ENCODE assay signal across 29 cellular contexts in genomic region chr6:56026461-56027180, GRCh38.
A peak's percentile ranks its signal among the peaks of the same experiment; 100 is the strongest.
DNase-seq lines count a peak whose midpoint lies in the region; ATAC-seq, FAIRE-seq and TF ChIP-seq lines count a peak whose summit lies in the region.
"Had no signal": no experiment of that assay in that cellular context is flagged by ENCODE, and none has a peak within 500 bp of the region (broad histone marks: within the 10 kb centered on the region; RNA-seq: fewer than 3 reads in every experiment).

No MANE protein-coding gene starts in this region.

- no peak for TF ChIP-seq POLR2A in endothelial cell of umbilical vein (IDR thresholded peaks at IDR 0.05; ENCODE audit: low read depth, low read length)

- no peaks in the 10 kb centered on the region for H3K9me1 ChIP-seq in endothelial cell of umbilical vein (replicated peaks; ENCODE audit: control insufficient read depth, extremely low read depth, insufficient read depth, low read length)

- CTCF ChIA-PET in endothelial cell of umbilical vein (lab: Charles Lee) = interaction anchor here (1.0 to 2.5 kb wide), 9 partner anchors 10 to 750 kb away, joined by 3 to 20 read pairs (median 7); partner anchors contain the start of gene COL21A1

- H3K4me2 ChIP-seq in endothelial cell of umbilical vein (ENCODE audit: insufficient read depth, low read length) (peak overlapping the region; percentile 96), smooth muscle cell (peak overlapping the region; percentile 16)
- H3K4me2 ChIP-seq: BLaER1 had no signal

- H3K9me3 ChIP-seq in cardiac muscle cell (ENCODE audit: low read depth) = no peaks in the 10 kb centered on the region
- H3K9me3 ChIP-seq in heart right ventricle = peaks cover 0 to 6% (median 0%) of the 10 kb centered on the region in 11 donors
- no peaks in the 10 kb centered on the region for H3K9me3 ChIP-seq in endothelial cell of umbilical vein (replicated peaks; ENCODE audit: control insufficient read depth, insufficient read depth, low read length)
- H3K9me3 ChIP-seq in smooth muscle cell (replicated peaks; ENCODE audit: low read depth) = no peaks in the 10 kb centered on the region
- H3K9me3 ChIP-seq: BLaER1, lower lobe of right lung, mucosa of descending colon, upper lobe of right lung had no signal

- POLR2A ChIA-PET in endothelial cell of umbilical vein (lab: Charles Lee) = interaction anchor here (1.4 kb wide), 1 partner anchor 17 kb away, joined by 3 read pairs; no protein-coding TSS in a partner anchor

- TF ChIP-seq CTCF in cardiac muscle cell (IDR thresholded peaks at IDR 0.05; ENCODE audit: low read depth, low read length) = no peak
- no peak for TF ChIP-seq CTCF in heart right ventricle (IDR thresholded peaks at IDR 0.05)
- TF ChIP-seq CTCF in endothelial cell of umbilical vein (IDR thresholded peaks at IDR 0.05; ENCODE audit: extremely low read depth in 1 of 2, insufficient read depth in 1 of 2, low read depth in 1 of 2, low read length in 2 of 2) = no peak
- no peak for TF ChIP-seq CTCF in smooth muscle cell (IDR thresholded peaks at IDR 0.05; ENCODE audit: borderline replicate concordance, insufficient read depth, poor library complexity, severe bottlenecking)

- intact Hi-C loops in heart right ventricle (cut with DNase I) = no loop called here
- intact Hi-C loops in endothelial cell of umbilical vein (cut with micrococcal nuclease) = no loop called here

- H4K20me1 ChIP-seq in endothelial cell of umbilical vein (replicated peaks; ENCODE audit: control insufficient read depth, extremely low read depth, insufficient read depth, low read length) = no peaks in the 10 kb centered on the region
- no peaks in the 10 kb centered on the region for H4K20me1 ChIP-seq in smooth muscle cell (ENCODE audit: low read depth)
- H4K20me1 ChIP-seq: BLaER1 had no signal

- H3F3A ChIP-seq in smooth muscle cell (ENCODE audit: low read depth) = no peaks in the 10 kb centered on the region

- DNase-seq in cardiac muscle cell (ENCODE audit: low read depth in 1 of 2, low spot score in 1 of 2) = no peak
- no peak for DNase-seq in heart right ventricle
- DNase-seq in RPMI7951 (ENCODE audit: low read depth) = peak; percentile 67
- DNase-seq in endothelial cell of umbilical vein (ENCODE audit: low read depth, low spot score) = peak; percentile 74
- DNase-seq in smooth muscle cell (lab: John Stamatoyannopoulos, UW; ENCODE audit: unreplicated experiment) = no peak
- DNase-seq in activated T-cell treated with anti-CD3 and anti-CD28 coated beads, Interleukin-2, amount 50 U/mL, for 48 hours = no peak
- DNase-seq in ecto neural progenitor cell (ENCODE audit: low spot score) = no peak
- DNase-seq: activated CD4-positive, alpha-beta T cell treated with anti-CD3 and anti-CD28 coated beads for 48 hours; activated gamma-delta T cell treated with Interleukin-2 at 50 U/mL for 16 hours; activated naive CD8-positive, alpha-beta T cell treated with anti-CD3 and anti-CD28 coated beads, Interleukin-2, amount 50 U/mL, for 24 hours; activated T-cell treated with anti-CD3 and anti-CD28 coated beads, Interleukin-2, amount 50 U/mL, for 1 hour; cerebellar nuclear complex; COR-L47; Karpas-422; kidney glomerular epithelial cell; lower lobe of right lung; mucosa of descending colon; NCI-H187; RPMI8226; stimulated activated CD4-positive, alpha-beta T cell treated with anti-CD3 and anti-CD28 coated beads, Interleukin-4, amount 100 ng/mL, for 1 hour; T-helper 2 cell; upper lobe of right lung had no signal

- ATAC-seq in heart right ventricle (no peak), GM18519 (IDR thresholded peaks at IDR 0.05; ENCODE audit: low FRiP score, unreplicated experiment) (no peak)
- ATAC-seq: activated naive CD8-positive, alpha-beta T cell treated with anti-CD3 and anti-CD28 coated beads, Interleukin-2, amount 50 U/mL, for 24 hours; lower lobe of right lung; mucosa of descending colon; natural killer cell treated with Interleukin-12 subunit alpha and Interleukin-12 subunit beta and Interleukin-15 and Interleukin-18, amount 100 ng/mL, for 72 hours; stimulated activated effector memory CD8-positive, alpha-beta T cell treated with anti-CD3 and anti-CD28 coated beads, Interleukin-12 subunit alpha, Interleukin-12 subunit beta, amount 100 ng/mL, for 72 hours; upper lobe of right lung had no signal

- H3K9ac ChIP-seq in endothelial cell of umbilical vein (replicated peaks; ENCODE audit: extremely low read depth, insufficient read depth, low read length) = no peak overlapping the region
- no peak overlapping the region for H3K9ac ChIP-seq in smooth muscle cell (ENCODE audit: low read depth)
- H3K9ac ChIP-seq: BLaER1 had no signal

- peak; percentile 28 for FAIRE-seq in endothelial cell of umbilical vein (lab: Jason Lieb, UNC)
- FAIRE-seq: GM12892, H1 had no signal

- dilution Hi-C loops in endothelial cell of umbilical vein (cut with MboI; ENCODE audit: extremely low pct_ligation_motif_present, low sequenced_read_pairs) = no loop called here

- H3K27ac ChIP-seq in cardiac muscle cell = peak overlapping the region; percentile 5
- no peak overlapping the region for H3K27ac ChIP-seq in heart right ventricle
- H3K27ac ChIP-seq in endothelial cell of umbilical vein (ENCODE audit: insufficient read depth, low read depth, low read length) = peak overlapping the region; percentile 91
- no peak overlapping the region for H3K27ac ChIP-seq in smooth muscle cell (ENCODE audit: low read depth)
- H3K27ac ChIP-seq: BLaER1, HL-60, lower lobe of right lung, upper lobe of right lung had no signal

- no peaks in the 10 kb centered on the region for H3K27me3 ChIP-seq in cardiac muscle cell
- no peaks in the 10 kb centered on the region for H3K27me3 ChIP-seq in heart right ventricle
- no peaks in the 10 kb centered on the region for H3K27me3 ChIP-seq in endothelial cell of umbilical vein (ENCODE audit: control insufficient read depth in 2 of 2, insufficient read depth in 2 of 2, low read length in 2 of 2)
- no peaks in the 10 kb centered on the region for H3K27me3 ChIP-seq in smooth muscle cell (ENCODE audit: low read depth)
- H3K27me3 ChIP-seq: BLaER1, upper lobe of right lung had no signal

- 75 to 83% methylated on average over 2 of the region's 2 CpGs for WGBS in heart right ventricle, 2 donors
- WGBS in smooth muscle cell (ENCODE audit: low lambda C conversion rate) = 77% methylated on average over 2 of the region's 2 CpGs

- peaks cover 17% of the 10 kb centered on the region for H3K4me1 ChIP-seq in cardiac muscle cell (ENCODE audit: low read depth)
- H3K4me1 ChIP-seq in heart right ventricle = no peaks in the 10 kb centered on the region
- peaks cover 41% of the 10 kb centered on the region for H3K4me1 ChIP-seq in endothelial cell of umbilical vein (ENCODE audit: control insufficient read depth, extremely low read depth, insufficient read depth, low read length)
- H3K4me1 ChIP-seq in smooth muscle cell (ENCODE audit: low read depth) = peaks cover 6% of the 10 kb centered on the region
- H3K4me1 ChIP-seq: BLaER1, lower lobe of right lung, upper lobe of right lung had no signal

- H3K36me3 ChIP-seq in cardiac muscle cell (no peaks in the 10 kb centered on the region), heart right ventricle (no peaks in the 10 kb centered on the region), endothelial cell of umbilical vein (ENCODE audit: control insufficient read depth in 2 of 2, extremely low read depth in 1 of 2, insufficient read depth in 2 of 2, low read length in 2 of 2) (no peaks in the 10 kb centered on the region), smooth muscle cell (ENCODE audit: low read depth) (no peaks in the 10 kb centered on the region)
- H3K36me3 ChIP-seq: BLaER1, lower lobe of right lung, upper lobe of right lung had no signal

- H2AFZ ChIP-seq in endothelial cell of umbilical vein (ENCODE audit: low read depth, low read length) (peak overlapping the region; percentile 26), smooth muscle cell (ENCODE audit: low read depth) (no peak overlapping the region)

- no peaks in the 10 kb centered on the region for H3K79me2 ChIP-seq in endothelial cell of umbilical vein (ENCODE audit: control insufficient read depth, insufficient read depth, low read length)
- H3K79me2 ChIP-seq in smooth muscle cell (ENCODE audit: low read depth) = no peaks in the 10 kb centered on the region

- no TSS peak for BruUV-seq in endothelial cell of umbilical vein (replicated peaks; lab: Mats Ljungman, UMichigan)

- H3K4me3 ChIP-seq in cardiac muscle cell (no peak overlapping the region), heart right ventricle (no peak overlapping the region), endothelial cell of umbilical vein (replicated peaks in 1 of 3; ENCODE audit: insufficient read depth in 1 of 3, low read depth in 1 of 3, low read length in 3 of 3) (no peak overlapping the region), smooth muscle cell (no peak overlapping the region)
- H3K4me3 ChIP-seq: BLaER1, lower lobe of right lung, mucosa of descending colon, upper lobe of right lung had no signal

TF ChIP-seq in endothelial cell of umbilical vein, 7 proteins besides CTCF, POLR2A, EP300 and RAD21:
- peak; percentile 29 for TF ChIP-seq FOS (IDR thresholded peaks at IDR 0.05; ENCODE audit: borderline replicate concordance, insufficient read depth, low read length)
- TF ChIP-seq POLR2AphosphoS5 (IDR thresholded peaks at IDR 0.05; ENCODE audit: insufficient read depth, low read depth, low read length) = peak; percentile 60
- no peak for TF ChIP-seq MYC (IDR thresholded peaks at IDR 0.05; ENCODE audit: low read depth, low read length)
- TF ChIP-seq JUN (IDR thresholded peaks at IDR 0.05; ENCODE audit: borderline replicate concordance, insufficient read depth, insufficient read length, low read depth) = no peak
- no peak for TF ChIP-seq MAX (IDR thresholded peaks at IDR 0.05; ENCODE audit: insufficient read depth, insufficient read length)
- TF ChIP-seq GATA2 (IDR thresholded peaks at IDR 0.05; ENCODE audit: insufficient read depth, insufficient read length, low read depth, low read length) = peak; percentile 98
- TF ChIP-seq EZH2 (IDR thresholded peaks at IDR 0.05; ENCODE audit: borderline replicate concordance, low read depth, low read length, severe bottlenecking) = no peak

Comparison
In these comparisons a context has a peak if more than half of its experiments do, and no peak if none do; other contexts are left out.
1. H3K27ac ChIP-seq: peak in cardiac muscle cell (single experiment) and endothelial cell of umbilical vein (single experiment); none in heart right ventricle (0 of 10) and smooth muscle cell (single experiment).
2. DNase-seq: peak in RPMI7951 (single experiment) and endothelial cell of umbilical vein (single experiment); none in cardiac muscle cell (0 of 2), heart right ventricle (0 of 2), smooth muscle cell (single experiment), activated T-cell treated with anti-CD3 and anti-CD28 coated beads, Interleukin-2, amount 50 U/mL, for 48 hours (0 of 2) and ecto neural progenitor cell (single experiment).